32 cellular contexts compared by ENCODE assay signal in the genomic region with DNA sequence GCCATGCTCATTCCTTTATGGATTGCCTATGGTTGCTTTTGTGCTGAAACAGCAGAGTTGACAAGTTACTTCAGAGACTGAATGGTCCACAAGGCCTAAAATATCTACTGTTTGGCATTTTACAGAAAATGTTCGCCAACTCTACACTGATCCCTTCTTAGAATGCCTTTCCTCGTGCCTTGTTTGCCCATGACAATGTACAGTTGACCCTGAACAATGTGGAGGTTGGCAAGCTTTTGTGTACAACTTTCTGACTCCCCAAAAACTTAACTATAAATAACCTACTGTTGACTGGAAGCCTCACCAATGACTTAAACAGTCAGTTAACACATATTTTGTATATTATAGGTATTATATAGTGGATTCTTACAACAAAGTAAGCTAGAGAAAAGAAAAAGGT.
A peak's percentile ranks its signal among the peaks of the same experiment; 100 is the strongest.
DNase-seq lines count a peak whose midpoint lies in the region; ATAC-seq and TF ChIP-seq lines count a peak whose summit lies in the region.
"Had no signal": no experiment of that assay in that cellular context is flagged by ENCODE, and none has a peak within 500 bp of the region (broad histone marks: within the 10 kb centered on the region; RNA-seq: fewer than 3 reads in every experiment).

No MANE protein-coding gene starts in this region.

- peak; percentile 61 for ATAC-seq in Right ventricle myocardium superior (ENCODE audit: poor library complexity)
- peak; percentile 52 for ATAC-seq in left ventricle myocardium superior
- ATAC-seq in left cardiac atrium, result no peak
- ATAC-seq: A549; CD8-positive, alpha-beta T cell had no signal

- no peak overlapping the region for H3K27ac Mint-ChIP-seq in Calu3 (ENCODE audit: unreplicated experiment)
- H3K27ac Mint-ChIP-seq: B cell; CD14-positive monocyte; CD4-positive, alpha-beta memory T cell; CD4-positive, alpha-beta T cell; CD4-positive, CD25-positive, alpha-beta regulatory T cell; CD8-positive, alpha-beta memory T cell; CD8-positive, alpha-beta T cell had no signal

- H3K27me3 ChIP-seq in right atrium auricular region, result no peaks in the 10 kb centered on the region
- H3K27me3 ChIP-seq in PC-9 (ENCODE audit: insufficient read depth, low read depth), result no peaks in the 10 kb centered on the region
- H3K27me3 ChIP-seq: BE2C; BLaER1; BLaER1 treated with 17β-estradiol and CSF1 and Interleukin-3, amounts not matched to agents 10 nM and 100 nM had no signal

- H3K4me3 ChIP-seq in right atrium auricular region (no peak overlapping the region), PC-9 (no peak overlapping the region)
- H3K4me3 ChIP-seq: A549; BLaER1; BLaER1 treated with 17β-estradiol and CSF1 and Interleukin-3, amounts not matched to agents 10 nM and 100 nM had no signal

- no peaks in the 10 kb centered on the region for H3K9me3 ChIP-seq in right atrium auricular region
- H3K9me3 ChIP-seq in PC-9 (ENCODE audit: insufficient read depth, low read depth), result no peaks in the 10 kb centered on the region
- H3K9me3 ChIP-seq: A549; BE2C; BLaER1; BLaER1 treated with 17β-estradiol and CSF1 and Interleukin-3, amounts not matched to agents 10 nM and 100 nM; Caco-2 had no signal

- H4K20me1 ChIP-seq in PC-9 (ENCODE audit: insufficient read depth), result no peaks in the 10 kb centered on the region
- H4K20me1 ChIP-seq: BLaER1; BLaER1 treated with 17β-estradiol and CSF1 and Interleukin-3, amounts not matched to agents 10 nM and 100 nM had no signal

- H3K27ac ChIP-seq in right atrium auricular region, result no peak overlapping the region
- H3K27ac ChIP-seq in PC-9, result no peak overlapping the region
- H3K27ac ChIP-seq: 22Rv1; A549; BLaER1; BLaER1 treated with 17β-estradiol and CSF1 and Interleukin-3, amounts not matched to agents 10 nM and 100 nM; C4-2B had no signal

- POLR2A ChIA-PET in PC-9 (lab: Charles Lee; ENCODE audit: unreplicated experiment), result no interaction called here

- TF ChIP-seq CTCF in right atrium auricular region (IDR thresholded peaks at IDR 0.05), result no peak
- TF ChIP-seq CTCF in PC-9 (conservative IDR thresholded peaks at IDR 0.05), result no peak
- no peak for TF ChIP-seq CTCF in Calu3 (IDR thresholded peaks at IDR 0.05; ENCODE audit: unreplicated experiment)

- no peaks in the 10 kb centered on the region for H3K36me3 Mint-ChIP-seq in Calu3 (ENCODE audit: insufficient read depth, unreplicated experiment)
- H3K36me3 Mint-ChIP-seq: CD14-positive monocyte; CD4-positive, alpha-beta memory T cell; CD4-positive, CD25-positive, alpha-beta regulatory T cell; CD8-positive, alpha-beta memory T cell; CD8-positive, alpha-beta T cell had no signal

- H3K9me3 Mint-ChIP-seq in Calu3 (ENCODE audit: low read depth, unreplicated experiment), result no peaks in the 10 kb centered on the region
- H3K9me3 Mint-ChIP-seq: CD4-positive, alpha-beta memory T cell; CD4-positive, alpha-beta T cell; CD4-positive, CD25-positive, alpha-beta regulatory T cell; CD8-positive, alpha-beta memory T cell; CD8-positive, alpha-beta T cell had no signal

- no peak for DNase-seq in Right ventricle myocardium superior
- DNase-seq in right atrium auricular region (ENCODE audit: low spot score), result no peak
- DNase-seq in left ventricle myocardium superior, result no peak
- no peak for DNase-seq in left cardiac atrium
- no peak for DNase-seq in PC-9
- DNase-seq in Calu3, result no peak
- DNase-seq: 8988T; ACHN; AML-193; BE2C; C1 segment of cervical spinal cord; Caco-2; CD4-positive, alpha-beta memory T cell; CD4-positive, alpha-beta T cell; CD4-positive, CD25-positive, alpha-beta regulatory T cell; CD8-positive, alpha-beta memory T cell; CD8-positive, alpha-beta T cell; COR-L47; DMS 273 treated with DMSO at 0.1 percent for 48 hours; DMS153; DMS53; DMS79; DMS79 treated with DMSO at 0.1 percent for 48 hours; DND-41; EL had no signal

- H3K4me1 Mint-ChIP-seq in Calu3 (ENCODE audit: low read depth, unreplicated experiment), result no peaks in the 10 kb centered on the region
- H3K4me1 Mint-ChIP-seq: B cell; CD14-positive monocyte; CD4-positive, CD25-positive, alpha-beta regulatory T cell had no signal

- CTCF ChIA-PET in PC-9 (lab: Charles Lee) (no interaction called here), Calu3 (lab: Charles Lee) (interaction anchor here (0.8 kb wide), 1 partner anchor 1106 kb away, joined by 3 read pairs; no protein-coding TSS in a partner anchor)

- H3K79me2 ChIP-seq in PC-9 (ENCODE audit: low read depth), result no peaks in the 10 kb centered on the region

- H2AFZ ChIP-seq in PC-9, result 0 out of 2 replicates have a peak overlapping the region, but pooled peaks have one; percentile 33

- no peak overlapping the region for H3K4me2 ChIP-seq in PC-9
- H3K4me2 ChIP-seq: A549; BLaER1; BLaER1 treated with 17β-estradiol and CSF1 and Interleukin-3, amounts not matched to agents 10 nM and 100 nM had no signal

- H3F3A ChIP-seq in PC-9 (ENCODE audit: insufficient read depth, low read depth), result no peaks in the 10 kb centered on the region

- no peak overlapping the region for H3K4me3 Mint-ChIP-seq in Calu3 (ENCODE audit: low read depth, unreplicated experiment)
- H3K4me3 Mint-ChIP-seq: B cell; CD14-positive monocyte; CD4-positive, alpha-beta memory T cell; CD4-positive, alpha-beta T cell; CD4-positive, CD25-positive, alpha-beta regulatory T cell; CD8-positive, alpha-beta memory T cell; CD8-positive, alpha-beta T cell had no signal

- no peaks in the 10 kb centered on the region for H3K9me2 ChIP-seq in PC-9 (ENCODE audit: insufficient read depth)

- H3K27me3 Mint-ChIP-seq in Calu3 (ENCODE audit: unreplicated experiment), result no peaks in the 10 kb centered on the region
- H3K27me3 Mint-ChIP-seq: B cell; CD4-positive, alpha-beta T cell; CD4-positive, CD25-positive, alpha-beta regulatory T cell had no signal

- H3K36me3 ChIP-seq in right atrium auricular region (no peaks in the 10 kb centered on the region), PC-9 (ENCODE audit: low read depth) (no peaks in the 10 kb centered on the region)
- H3K36me3 ChIP-seq: BE2C; BLaER1; BLaER1 treated with 17β-estradiol and CSF1 and Interleukin-3, amounts not matched to agents 10 nM and 100 nM had no signal

- no peaks in the 10 kb centered on the region for H3K4me1 ChIP-seq in right atrium auricular region
- no peaks in the 10 kb centered on the region for H3K4me1 ChIP-seq in PC-9 (replicated peaks; ENCODE audit: insufficient read depth)
- H3K4me1 ChIP-seq: A549, BE2C had no signal

- intact Hi-C loops in Right ventricle myocardium superior (cut with DNase I) (no loop called here), left ventricle myocardium superior (cut with micrococcal nuclease) (no loop called here), left cardiac atrium (cut with DNase I) (no loop called here), PC-9 (cut with micrococcal nuclease; ENCODE audit: unreplicated experiment) (no loop called here), Calu3 (cut with micrococcal nuclease; ENCODE audit: unreplicated experiment) (no loop called here)

- BruUV-seq in PC-9 (replicated peaks; lab: Mats Ljungman, UMichigan) (no TSS peak), Calu3 (replicated peaks; lab: Mats Ljungman, UMichigan) (no TSS peak)

Comparison
In these comparisons a context has a peak if more than half of its experiments do, and no peak if none do; other contexts are left out.
1. ATAC-seq: peak in Right ventricle myocardium superior (single experiment) and left ventricle myocardium superior (single experiment); none in left cardiac atrium (0 of 2).